ENCODE assay signal across 10 cellular contexts in genomic region chr21:44085491-44086321, GRCh38. TPM values are rescaled to one million over a fixed set of nuclear protein-coding genes. Genes with fewer than 3 reads are reported as not detected.
DNase-seq lines count a peak whose midpoint lies in the region; ATAC-seq and TF ChIP-seq lines count a peak whose summit lies in the region.
"Had no signal": no experiment of that assay in that cellular context is flagged by ENCODE, and none has a peak within 500 bp of the region (broad histone marks: within the 10 kb centered on the region; RNA-seq: fewer than 3 reads in every experiment).

No MANE protein-coding gene starts in this region.

- WGBS in body of pancreas, 2 donors = 59 to 68% methylated on average over 15 of the region's 15 CpGs
- WGBS in right cardiac atrium = 55% methylated on average over 15 of the region's 15 CpGs

- H3K4me3 ChIP-seq in body of pancreas (no peak overlapping the region), right cardiac atrium (ENCODE audit: low read length) (no peak overlapping the region), skin epidermis (no peak overlapping the region)
- H3K4me3 ChIP-seq: thoracic aorta had no signal

- DNase-seq in body of pancreas (no peak), right cardiac atrium (peak in 1 of 3 donors; percentile 63), NCI-H524 treated with DMSO at 0.1 percent for 48 hours (lab: John Stamatoyannopoulos, UW) (no peak)
- DNase-seq: NCI-H1436 had no signal

- no peak for TF ChIP-seq CTCF in body of pancreas (IDR thresholded peaks at IDR 0.05)

- H3K4me1 ChIP-seq in body of pancreas (peaks cover 46% of the 10 kb centered on the region), right cardiac atrium (ENCODE audit: control insufficient read depth, insufficient read depth, low read length) (peaks cover 19% of the 10 kb centered on the region)

- ATAC-seq in body of pancreas = no peak
- ATAC-seq in right cardiac atrium = peak; percentile 55 to 59
- ATAC-seq in HG03108 (IDR thresholded peaks at IDR 0.05; ENCODE audit: unreplicated experiment) = no peak
- no peak for ATAC-seq in GM19467 (IDR thresholded peaks at IDR 0.05; ENCODE audit: unreplicated experiment)
- ATAC-seq in GM18873 (IDR thresholded peaks at IDR 0.05; ENCODE audit: low FRiP score, unreplicated experiment) = no peak

- H3K27me3 ChIP-seq in body of pancreas (no peaks in the 10 kb centered on the region), right cardiac atrium (ENCODE audit: control insufficient read depth, insufficient read depth) (no peaks in the 10 kb centered on the region)

- H3K36me3 ChIP-seq in KOPT-K1 (ENCODE audit: insufficient read depth, low read length) = peaks cover 89% of the 10 kb centered on the region
- peaks cover 0 to 11% of the 10 kb centered on the region in 2 donors for H3K36me3 ChIP-seq in body of pancreas (replicated peaks in 1 of 2; ENCODE audit: insufficient read depth in 1 of 2, low read depth in 2 of 2)

- intact Hi-C loops in body of pancreas (cut with DNase I) (no loop called here), right cardiac atrium (cut with DNase I) (no loop called here)

- no peak for TF ChIP-seq POLR2A in body of pancreas (IDR thresholded peaks at IDR 0.05)

- H3K27ac ChIP-seq in KOPT-K1 (ENCODE audit: low read depth, low read length, poor library complexity, severe bottlenecking) (peak overlapping the region; percentile 75), body of pancreas (peak overlapping the region in 3 of 4 donors; percentile 45 to 47 (median 47)), right cardiac atrium (ENCODE audit: low read length) (peak overlapping the region; percentile 76), skin epidermis (peak overlapping the region in 18 of 21 experiments; percentile 46 to 94 (median 76))
- H3K27ac ChIP-seq: thoracic aorta had no signal

- H3K9me3 ChIP-seq in KOPT-K1 (ENCODE audit: insufficient read depth, low read length, poor library complexity, severe bottlenecking) (no peaks in the 10 kb centered on the region), body of pancreas (no peaks in the 10 kb centered on the region), right cardiac atrium (ENCODE audit: control insufficient read depth, low read length) (no peaks in the 10 kb centered on the region)
- H3K9me3 ChIP-seq: thoracic aorta had no signal

RNA-seq across cellular contexts. Expression of gene PWP2, which starts 21.5 kb away (rescaled TPM):
- total RNA-seq in body of pancreas (10 to 100 TPM in 1 of 2 donors, 1 to 10 TPM in 1; 6.5 to 14.5 TPM), right cardiac atrium (1 to 10 TPM in 3 of 4 donors, under 1 TPM in 1; 0.94 to 8.9 (median 2.3) TPM)
- 1.6 TPM for polyA plus RNA-seq in right cardiac atrium

RNA-seq across cellular contexts. Expression of gene GATD3, which starts 47.8 kb away (rescaled TPM):
- total RNA-seq in body of pancreas (1 to 10 TPM; 2.1 to 3.0 TPM), right cardiac atrium (10 to 100 TPM in 3 of 4 donors, 1 to 10 TPM in 1; 7.0 to 83.1 (median 14.1) TPM)
- 12.1 TPM for polyA plus RNA-seq in right cardiac atrium

Comparison
In these comparisons a context has a peak if more than half of its experiments do, and no peak if none do; other contexts are left out.
1. ATAC-seq: peak in right cardiac atrium (2 of 2); none in body of pancreas (single experiment), HG03108 (single experiment), GM19467 (single experiment) and GM18873 (single experiment).
2. Peak in every context shown above with its lines, with median percentiles within 50 percentile points of each other: H3K27ac ChIP-seq.